Comparison of ENCODE assay signal across 1 cellular context in the genomic region with DNA sequence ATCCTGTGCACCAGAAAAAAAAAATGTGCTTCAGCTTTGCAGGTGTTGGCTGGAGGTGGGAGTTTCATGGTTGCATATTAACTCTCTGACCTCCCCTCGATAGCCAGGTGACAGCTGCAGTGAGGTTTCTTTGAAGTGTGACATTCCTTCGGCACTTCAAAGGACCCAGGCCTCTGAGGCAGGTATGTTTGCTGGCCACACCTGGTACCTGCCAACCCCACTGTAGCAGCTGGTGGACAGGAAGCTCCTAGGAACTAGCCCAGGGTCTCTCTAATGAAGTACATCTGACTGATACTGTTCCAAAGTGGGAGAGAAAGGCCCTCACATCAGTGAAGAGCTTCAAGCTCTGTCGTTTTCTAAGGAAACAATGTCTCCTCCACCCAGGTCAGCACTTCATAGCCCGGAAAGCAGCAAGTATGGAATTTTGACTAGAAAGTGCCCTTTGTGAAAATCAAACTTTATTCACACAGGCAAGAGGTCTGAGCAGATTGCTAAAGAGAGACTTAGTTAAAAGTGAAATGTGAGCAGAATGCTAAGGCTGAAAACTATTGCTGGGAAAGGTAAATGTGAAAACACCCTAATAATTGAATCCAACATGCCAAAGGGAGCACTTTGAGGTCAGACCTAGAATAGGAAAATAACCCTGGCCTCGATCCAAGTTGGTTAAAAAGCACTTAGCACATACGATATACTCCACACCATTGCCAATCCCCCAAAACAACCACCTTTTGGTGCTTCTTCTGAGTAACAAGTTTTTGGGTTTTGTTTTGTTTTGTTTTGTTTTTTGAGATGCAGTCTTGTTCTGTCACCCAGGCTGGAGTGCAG.
TF ChIP-seq lines count a peak whose summit lies in the region.

No MANE protein-coding gene starts in this region.

TF ChIP-seq in HepG2, 621 proteins besides CTCF, POLR2A, EP300 and RAD21 (continued from another document and continues in another):
- TF ChIP-seq NRL (CRISPR knock-in tag; IDR thresholded peaks at IDR 0.05; ENCODE audit: borderline replicate concordance), result no peak
- no peak for TF ChIP-seq STAT5B (CRISPR knock-in tag; IDR thresholded peaks at IDR 0.05)
- TF ChIP-seq RFXAP (CRISPR knock-in tag; IDR thresholded peaks at IDR 0.05; ENCODE audit: borderline replicate concordance), result no peak
- TF ChIP-seq, protein P1, sequence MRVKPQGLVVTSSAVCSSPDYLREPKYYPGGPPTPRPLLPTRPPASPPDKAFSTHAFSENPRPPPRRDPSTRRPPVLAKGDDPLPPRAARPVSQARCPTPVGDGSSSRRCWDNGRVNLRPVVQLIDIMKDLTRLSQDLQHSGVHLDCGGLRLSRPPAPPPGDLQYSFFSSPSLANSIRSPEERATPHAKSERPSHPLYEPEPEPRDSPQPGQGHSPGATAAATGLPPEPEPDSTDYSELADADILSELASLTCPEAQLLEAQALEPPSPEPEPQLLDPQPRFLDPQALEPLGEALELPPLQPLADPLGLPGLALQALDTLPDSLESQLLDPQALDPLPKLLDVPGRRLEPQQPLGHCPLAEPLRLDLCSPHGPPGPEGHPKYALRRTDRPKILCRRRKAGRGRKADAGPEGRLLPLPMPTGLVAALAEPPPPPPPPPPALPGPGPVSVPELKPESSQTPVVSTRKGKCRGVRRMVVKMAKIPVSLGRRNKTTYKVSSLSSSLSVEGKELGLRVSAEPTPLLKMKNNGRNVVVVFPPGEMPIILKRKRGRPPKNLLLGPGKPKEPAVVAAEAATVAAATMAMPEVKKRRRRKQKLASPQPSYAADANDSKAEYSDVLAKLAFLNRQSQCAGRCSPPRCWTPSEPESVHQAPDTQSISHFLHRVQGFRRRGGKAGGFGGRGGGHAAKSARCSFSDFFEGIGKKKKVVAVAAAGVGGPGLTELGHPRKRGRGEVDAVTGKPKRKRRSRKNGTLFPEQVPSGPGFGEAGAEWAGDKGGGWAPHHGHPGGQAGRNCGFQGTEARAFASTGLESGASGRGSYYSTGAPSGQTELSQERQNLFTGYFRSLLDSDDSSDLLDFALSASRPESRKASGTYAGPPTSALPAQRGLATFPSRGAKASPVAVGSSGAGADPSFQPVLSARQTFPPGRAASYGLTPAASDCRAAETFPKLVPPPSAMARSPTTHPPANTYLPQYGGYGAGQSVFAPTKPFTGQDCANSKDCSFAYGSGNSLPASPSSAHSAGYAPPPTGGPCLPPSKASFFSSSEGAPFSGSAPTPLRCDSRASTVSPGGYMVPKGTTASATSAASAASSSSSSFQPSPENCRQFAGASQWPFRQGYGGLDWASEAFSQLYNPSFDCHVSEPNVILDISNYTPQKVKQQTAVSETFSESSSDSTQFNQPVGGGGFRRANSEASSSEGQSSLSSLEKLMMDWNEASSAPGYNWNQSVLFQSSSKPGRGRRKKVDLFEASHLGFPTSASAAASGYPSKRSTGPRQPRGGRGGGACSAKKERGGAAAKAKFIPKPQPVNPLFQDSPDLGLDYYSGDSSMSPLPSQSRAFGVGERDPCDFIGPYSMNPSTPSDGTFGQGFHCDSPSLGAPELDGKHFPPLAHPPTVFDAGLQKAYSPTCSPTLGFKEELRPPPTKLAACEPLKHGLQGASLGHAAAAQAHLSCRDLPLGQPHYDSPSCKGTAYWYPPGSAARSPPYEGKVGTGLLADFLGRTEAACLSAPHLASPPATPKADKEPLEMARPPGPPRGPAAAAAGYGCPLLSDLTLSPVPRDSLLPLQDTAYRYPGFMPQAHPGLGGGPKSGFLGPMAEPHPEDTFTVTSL (CRISPR knock-in tag; IDR thresholded peaks at IDR 0.05; ENCODE audit: borderline replicate concordance), result peak; percentile 53; the same call in 1 of the 2 replicates
- TF ChIP-seq ZFY (CRISPR knock-in tag; IDR thresholded peaks at IDR 0.05), result no peak
- no peak for TF ChIP-seq RBM22 (optimal IDR thresholded peaks at IDR 0.05; ENCODE audit: low read length)
- TF ChIP-seq, protein P2, sequence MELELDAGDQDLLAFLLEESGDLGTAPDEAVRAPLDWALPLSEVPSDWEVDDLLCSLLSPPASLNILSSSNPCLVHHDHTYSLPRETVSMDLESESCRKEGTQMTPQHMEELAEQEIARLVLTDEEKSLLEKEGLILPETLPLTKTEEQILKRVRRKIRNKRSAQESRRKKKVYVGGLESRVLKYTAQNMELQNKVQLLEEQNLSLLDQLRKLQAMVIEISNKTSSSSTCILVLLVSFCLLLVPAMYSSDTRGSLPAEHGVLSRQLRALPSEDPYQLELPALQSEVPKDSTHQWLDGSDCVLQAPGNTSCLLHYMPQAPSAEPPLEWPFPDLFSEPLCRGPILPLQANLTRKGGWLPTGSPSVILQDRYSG (CRISPR knock-in tag; IDR thresholded peaks at IDR 0.05), result no peak
- no peak for TF ChIP-seq ZNF713 (CRISPR knock-in tag; IDR thresholded peaks at IDR 0.05)
- no peak for TF ChIP-seq ZNF720 (CRISPR knock-in tag; IDR thresholded peaks at IDR 0.05)
- no peak for TF ChIP-seq ZSCAN21 (CRISPR knock-in tag; IDR thresholded peaks at IDR 0.05; ENCODE audit: borderline replicate concordance)
- TF ChIP-seq ZNF7 (CRISPR knock-in tag; IDR thresholded peaks at IDR 0.05), result no peak
- TF ChIP-seq ZNF563 (CRISPR knock-in tag; IDR thresholded peaks at IDR 0.05), result no peak
- no peak for TF ChIP-seq ZNF776 (CRISPR knock-in tag; IDR thresholded peaks at IDR 0.05)
- no peak for TF ChIP-seq BRCA1 (CRISPR knock-in tag; IDR thresholded peaks at IDR 0.05)
- TF ChIP-seq, protein P3, sequence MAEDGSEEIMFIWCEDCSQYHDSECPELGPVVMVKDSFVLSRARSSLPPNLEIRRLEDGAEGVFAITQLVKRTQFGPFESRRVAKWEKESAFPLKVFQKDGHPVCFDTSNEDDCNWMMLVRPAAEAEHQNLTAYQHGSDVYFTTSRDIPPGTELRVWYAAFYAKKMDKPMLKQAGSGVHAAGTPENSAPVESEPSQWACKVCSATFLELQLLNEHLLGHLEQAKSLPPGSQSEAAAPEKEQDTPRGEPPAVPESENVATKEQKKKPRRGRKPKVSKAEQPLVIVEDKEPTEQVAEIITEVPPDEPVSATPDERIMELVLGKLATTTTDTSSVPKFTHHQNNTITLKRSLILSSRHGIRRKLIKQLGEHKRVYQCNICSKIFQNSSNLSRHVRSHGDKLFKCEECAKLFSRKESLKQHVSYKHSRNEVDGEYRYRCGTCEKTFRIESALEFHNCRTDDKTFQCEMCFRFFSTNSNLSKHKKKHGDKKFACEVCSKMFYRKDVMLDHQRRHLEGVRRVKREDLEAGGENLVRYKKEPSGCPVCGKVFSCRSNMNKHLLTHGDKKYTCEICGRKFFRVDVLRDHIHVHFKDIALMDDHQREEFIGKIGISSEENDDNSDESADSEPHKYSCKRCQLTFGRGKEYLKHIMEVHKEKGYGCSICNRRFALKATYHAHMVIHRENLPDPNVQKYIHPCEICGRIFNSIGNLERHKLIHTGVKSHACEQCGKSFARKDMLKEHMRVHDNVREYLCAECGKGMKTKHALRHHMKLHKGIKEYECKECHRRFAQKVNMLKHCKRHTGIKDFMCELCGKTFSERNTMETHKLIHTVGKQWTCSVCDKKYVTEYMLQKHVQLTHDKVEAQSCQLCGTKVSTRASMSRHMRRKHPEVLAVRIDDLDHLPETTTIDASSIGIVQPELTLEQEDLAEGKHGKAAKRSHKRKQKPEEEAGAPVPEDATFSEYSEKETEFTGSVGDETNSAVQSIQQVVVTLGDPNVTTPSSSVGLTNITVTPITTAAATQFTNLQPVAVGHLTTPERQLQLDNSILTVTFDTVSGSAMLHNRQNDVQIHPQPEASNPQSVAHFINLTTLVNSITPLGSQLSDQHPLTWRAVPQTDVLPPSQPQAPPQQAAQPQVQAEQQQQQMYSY (CRISPR knock-in tag; IDR thresholded peaks at IDR 0.05), result no peak
- TF ChIP-seq ZNF589 (CRISPR knock-in tag; conservative IDR thresholded peaks at IDR 0.05), result no peak
- TF ChIP-seq ZNF260 (CRISPR knock-in tag; IDR thresholded peaks at IDR 0.05; ENCODE audit: borderline replicate concordance, low read depth), result no peak
- no peak for TF ChIP-seq NR2C2 (CRISPR knock-in tag; IDR thresholded peaks at IDR 0.05; ENCODE audit: borderline replicate concordance)
- no peak for TF ChIP-seq NBN (conservative IDR thresholded peaks at IDR 0.05)
- no peak for TF ChIP-seq RFX1 (IDR thresholded peaks at IDR 0.05)
- no peak for TF ChIP-seq FOXK2 (IDR thresholded peaks at IDR 0.05)
- TF ChIP-seq, protein P4, sequence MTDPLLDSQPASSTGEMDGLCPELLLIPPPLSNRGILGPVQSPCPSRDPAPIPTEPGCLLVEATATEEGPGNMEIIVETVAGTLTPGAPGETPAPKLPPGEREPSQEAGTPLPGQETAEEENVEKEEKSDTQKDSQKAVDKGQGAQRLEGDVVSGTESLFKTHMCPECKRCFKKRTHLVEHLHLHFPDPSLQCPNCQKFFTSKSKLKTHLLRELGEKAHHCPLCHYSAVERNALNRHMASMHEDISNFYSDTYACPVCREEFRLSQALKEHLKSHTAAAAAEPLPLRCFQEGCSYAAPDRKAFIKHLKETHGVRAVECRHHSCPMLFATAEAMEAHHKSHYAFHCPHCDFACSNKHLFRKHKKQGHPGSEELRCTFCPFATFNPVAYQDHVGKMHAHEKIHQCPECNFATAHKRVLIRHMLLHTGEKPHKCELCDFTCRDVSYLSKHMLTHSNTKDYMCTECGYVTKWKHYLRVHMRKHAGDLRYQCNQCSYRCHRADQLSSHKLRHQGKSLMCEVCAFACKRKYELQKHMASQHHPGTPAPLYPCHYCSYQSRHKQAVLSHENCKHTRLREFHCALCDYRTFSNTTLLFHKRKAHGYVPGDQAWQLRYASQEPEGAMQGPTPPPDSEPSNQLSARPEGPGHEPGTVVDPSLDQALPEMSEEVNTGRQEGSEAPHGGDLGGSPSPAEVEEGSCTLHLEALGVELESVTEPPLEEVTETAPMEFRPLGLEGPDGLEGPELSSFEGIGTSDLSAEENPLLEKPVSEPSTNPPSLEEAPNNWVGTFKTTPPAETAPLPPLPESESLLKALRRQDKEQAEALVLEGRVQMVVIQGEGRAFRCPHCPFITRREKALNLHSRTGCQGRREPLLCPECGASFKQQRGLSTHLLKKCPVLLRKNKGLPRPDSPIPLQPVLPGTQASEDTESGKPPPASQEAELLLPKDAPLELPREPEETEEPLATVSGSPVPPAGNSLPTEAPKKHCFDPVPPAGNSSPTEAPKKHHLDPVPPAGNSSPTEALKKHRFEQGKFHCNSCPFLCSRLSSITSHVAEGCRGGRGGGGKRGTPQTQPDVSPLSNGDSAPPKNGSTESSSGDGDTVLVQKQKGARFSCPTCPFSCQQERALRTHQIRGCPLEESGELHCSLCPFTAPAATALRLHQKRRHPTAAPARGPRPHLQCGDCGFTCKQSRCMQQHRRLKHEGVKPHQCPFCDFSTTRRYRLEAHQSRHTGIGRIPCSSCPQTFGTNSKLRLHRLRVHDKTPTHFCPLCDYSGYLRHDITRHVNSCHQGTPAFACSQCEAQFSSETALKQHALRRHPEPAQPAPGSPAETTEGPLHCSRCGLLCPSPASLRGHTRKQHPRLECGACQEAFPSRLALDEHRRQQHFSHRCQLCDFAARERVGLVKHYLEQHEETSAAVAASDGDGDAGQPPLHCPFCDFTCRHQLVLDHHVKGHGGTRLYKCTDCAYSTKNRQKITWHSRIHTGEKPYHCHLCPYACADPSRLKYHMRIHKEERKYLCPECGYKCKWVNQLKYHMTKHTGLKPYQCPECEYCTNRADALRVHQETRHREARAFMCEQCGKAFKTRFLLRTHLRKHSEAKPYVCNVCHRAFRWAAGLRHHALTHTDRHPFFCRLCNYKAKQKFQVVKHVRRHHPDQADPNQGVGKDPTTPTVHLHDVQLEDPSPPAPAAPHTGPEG (CRISPR knock-in tag; IDR thresholded peaks at IDR 0.05), result no peak
- TF ChIP-seq, protein P5, sequence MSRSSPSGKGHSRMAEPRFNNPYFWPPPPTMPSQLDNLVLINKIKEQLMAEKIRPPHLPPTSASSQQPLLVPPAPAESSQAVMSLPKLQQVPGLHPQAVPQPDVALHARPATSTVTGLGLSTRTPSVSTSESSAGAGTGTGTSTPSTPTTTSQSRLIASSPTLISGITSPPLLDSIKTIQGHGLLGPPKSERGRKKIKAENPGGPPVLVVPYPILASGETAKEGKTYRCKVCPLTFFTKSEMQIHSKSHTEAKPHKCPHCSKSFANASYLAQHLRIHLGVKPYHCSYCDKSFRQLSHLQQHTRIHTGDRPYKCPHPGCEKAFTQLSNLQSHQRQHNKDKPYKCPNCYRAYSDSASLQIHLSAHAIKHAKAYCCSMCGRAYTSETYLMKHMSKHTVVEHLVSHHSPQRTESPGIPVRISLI (CRISPR knock-in tag; IDR thresholded peaks at IDR 0.05; ENCODE audit: borderline replicate concordance), result peak; percentile 90
- TF ChIP-seq, protein P6, sequence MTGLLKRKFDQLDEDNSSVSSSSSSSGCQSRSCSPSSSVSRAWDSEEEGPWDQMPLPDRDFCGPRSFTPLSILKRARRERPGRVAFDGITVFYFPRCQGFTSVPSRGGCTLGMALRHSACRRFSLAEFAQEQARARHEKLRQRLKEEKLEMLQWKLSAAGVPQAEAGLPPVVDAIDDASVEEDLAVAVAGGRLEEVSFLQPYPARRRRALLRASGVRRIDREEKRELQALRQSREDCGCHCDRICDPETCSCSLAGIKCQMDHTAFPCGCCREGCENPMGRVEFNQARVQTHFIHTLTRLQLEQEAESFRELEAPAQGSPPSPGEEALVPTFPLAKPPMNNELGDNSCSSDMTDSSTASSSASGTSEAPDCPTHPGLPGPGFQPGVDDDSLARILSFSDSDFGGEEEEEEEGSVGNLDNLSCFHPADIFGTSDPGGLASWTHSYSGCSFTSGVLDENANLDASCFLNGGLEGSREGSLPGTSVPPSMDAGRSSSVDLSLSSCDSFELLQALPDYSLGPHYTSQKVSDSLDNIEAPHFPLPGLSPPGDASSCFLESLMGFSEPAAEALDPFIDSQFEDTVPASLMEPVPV (CRISPR knock-in tag; IDR thresholded peaks at IDR 0.05), result no peak
- TF ChIP-seq ZSCAN25 (CRISPR knock-in tag; IDR thresholded peaks at IDR 0.05), result no peak
- TF ChIP-seq IRX3 (CRISPR knock-in tag; IDR thresholded peaks at IDR 0.05; ENCODE audit: borderline replicate concordance, low read depth), result no peak
- TF ChIP-seq MIER2 (CRISPR knock-in tag; IDR thresholded peaks at IDR 0.05), result 0 out of 2 replicates have a peak, but pooled peaks have one; percentile 24
- no peak for TF ChIP-seq ZNF143 (CRISPR knock-in tag; IDR thresholded peaks at IDR 0.05)
- TF ChIP-seq, protein P7, sequence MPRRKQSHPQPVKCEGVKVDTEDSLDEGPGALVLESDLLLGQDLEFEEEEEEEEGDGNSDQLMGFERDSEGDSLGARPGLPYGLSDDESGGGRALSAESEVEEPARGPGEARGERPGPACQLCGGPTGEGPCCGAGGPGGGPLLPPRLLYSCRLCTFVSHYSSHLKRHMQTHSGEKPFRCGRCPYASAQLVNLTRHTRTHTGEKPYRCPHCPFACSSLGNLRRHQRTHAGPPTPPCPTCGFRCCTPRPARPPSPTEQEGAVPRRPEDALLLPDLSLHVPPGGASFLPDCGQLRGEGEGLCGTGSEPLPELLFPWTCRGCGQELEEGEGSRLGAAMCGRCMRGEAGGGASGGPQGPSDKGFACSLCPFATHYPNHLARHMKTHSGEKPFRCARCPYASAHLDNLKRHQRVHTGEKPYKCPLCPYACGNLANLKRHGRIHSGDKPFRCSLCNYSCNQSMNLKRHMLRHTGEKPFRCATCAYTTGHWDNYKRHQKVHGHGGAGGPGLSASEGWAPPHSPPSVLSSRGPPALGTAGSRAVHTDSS (CRISPR knock-in tag; conservative IDR thresholded peaks at IDR 0.05), result no peak
